In the genomic region with DNA sequence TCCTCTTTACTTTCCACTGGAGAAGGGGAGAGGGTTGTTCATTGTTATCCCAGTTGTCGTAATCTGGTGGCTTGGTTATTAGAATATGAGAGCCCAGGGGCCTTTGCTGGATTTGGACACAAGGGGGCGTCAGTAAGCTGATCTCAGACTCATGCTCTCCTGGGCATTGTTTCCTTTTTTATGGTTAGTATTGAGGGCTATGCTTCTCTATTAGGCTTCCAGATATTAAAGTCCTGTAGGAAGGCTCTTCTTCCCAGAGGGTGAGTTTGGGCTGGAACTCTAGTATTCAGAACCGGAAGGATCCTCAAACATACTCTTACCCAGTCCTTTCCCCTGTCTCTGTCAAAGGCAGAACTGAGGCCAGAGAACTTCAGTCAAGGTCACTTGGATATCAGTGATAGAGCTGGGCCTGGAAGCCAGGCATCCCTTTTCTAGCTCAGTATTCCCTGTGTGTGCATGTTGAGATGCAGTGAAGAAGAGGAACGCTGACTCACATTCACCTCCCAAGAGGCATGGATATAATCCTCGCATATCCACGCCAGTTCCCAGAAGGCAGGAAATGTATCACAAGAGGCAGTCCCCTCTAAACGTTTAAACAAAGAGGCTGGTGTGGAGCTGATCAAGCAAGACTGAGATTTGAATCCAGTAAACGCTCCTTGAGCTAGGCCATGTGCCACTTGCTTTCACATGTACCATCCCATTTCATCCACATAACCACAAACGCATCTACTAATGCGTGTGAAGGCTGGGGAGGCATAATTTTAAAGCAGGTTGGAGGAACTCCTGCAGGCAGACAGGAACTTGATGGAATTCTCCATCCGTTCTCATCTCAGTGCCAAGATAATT, we compare ENCODE assay signal across 8 cellular contexts. TPM values are rescaled to one million over a fixed set of nuclear protein-coding genes. Genes with fewer than 3 reads are reported as not detected.
DNase-seq lines count a peak whose midpoint lies in the region; ATAC-seq and TF ChIP-seq lines count a peak whose summit lies in the region.

No MANE protein-coding gene starts in this region.

- no peak overlapping the region for H3K18ac ChIP-seq in H9 (ENCODE audit: insufficient read length, low read depth, low read length)

- no peak overlapping the region for H2BK5ac ChIP-seq in H9 (ENCODE audit: insufficient read length, low read length)

- H3K56ac ChIP-seq in H9 (ENCODE audit: insufficient read length, low read depth, low read length), result no peak overlapping the region

- no peak overlapping the region for H2BK20ac ChIP-seq in H9 (ENCODE audit: low read depth, low read length, poor library complexity, severe bottlenecking)

- no peak overlapping the region for H3K4ac ChIP-seq in H9 (ENCODE audit: low read depth, low read length)

- H4K8ac ChIP-seq in H9 (replicated peaks; ENCODE audit: insufficient read length, low read depth, low read length), result no peak overlapping the region

- peak; percentile 93 for TF ChIP-seq CTCF in H9 (conservative IDR thresholded peaks at IDR 0.05)

- no peak overlapping the region for H2AK5ac ChIP-seq in H9 (ENCODE audit: insufficient read length, low read length)

- H3K79me2 ChIP-seq in H9 (ENCODE audit: insufficient read depth, low read length), result no peaks in the 10 kb centered on the region

- H2AFZ ChIP-seq in H9 (ENCODE audit: low read length), result no peak overlapping the region

- H3K27me3 Mint-ChIP-seq in H9 (ENCODE audit: low read depth), result no peaks in the 10 kb centered on the region
- no peaks in the 10 kb centered on the region for H3K27me3 Mint-ChIP-seq in activated CD8-positive, alpha-beta memory T cell treated with anti-CD3 and anti-CD28 coated beads, Interleukin-2, amount 10 ng/mL, durations not matched to agents 7 days and 5 days

- H2BK120ac ChIP-seq in H9 (ENCODE audit: low read depth, low read length, poor library complexity, severe bottlenecking), result no peak overlapping the region

- CTCF ChIA-PET in activated CD8-positive, alpha-beta memory T cell treated with anti-CD3 and anti-CD28 coated beads, Interleukin-2, amount 10 ng/mL, durations not matched to agents 7 days and 5 days (lab: Charles Lee), result interaction anchor here (0.6 to 6.1 kb wide), 11 partner anchors 11 to 326 kb away, joined by 3 to 47 read pairs (median 4); no protein-coding TSS in a partner anchor

- no peaks in the 10 kb centered on the region for H3K9me3 Mint-ChIP-seq in H9
- no peaks in the 10 kb centered on the region for H3K9me3 Mint-ChIP-seq in activated CD8-positive, alpha-beta memory T cell treated with anti-CD3 and anti-CD28 coated beads, Interleukin-2, amount 10 ng/mL, durations not matched to agents 7 days and 5 days (ENCODE audit: low read depth)

- no peaks in the 10 kb centered on the region for H3K4me1 ChIP-seq in H9 (ENCODE audit: insufficient read depth, low read length)

- H2BK15ac ChIP-seq in H9 (ENCODE audit: low read depth, low read length), result no peak overlapping the region

- no peak overlapping the region for H3K23ac ChIP-seq in H9 (ENCODE audit: insufficient read length, low read depth, low read length)

- no peak overlapping the region for H3K4me2 ChIP-seq in H9 (ENCODE audit: insufficient read depth, insufficient read length, low read length)

- no peak overlapping the region for H3K4me3 Mint-ChIP-seq in H9
- no peak overlapping the region for H3K4me3 Mint-ChIP-seq in activated CD8-positive, alpha-beta memory T cell treated with anti-CD3 and anti-CD28 coated beads, Interleukin-2, amount 10 ng/mL, durations not matched to agents 7 days and 5 days

- H3K4me1 Mint-ChIP-seq in H9, result peaks cover 6 to 17% of the 10 kb centered on the region in 2 experiments
- peaks cover 2% of the 10 kb centered on the region for H3K4me1 Mint-ChIP-seq in activated CD8-positive, alpha-beta memory T cell treated with anti-CD3 and anti-CD28 coated beads, Interleukin-2, amount 10 ng/mL, durations not matched to agents 7 days and 5 days

- no peak overlapping the region for H4K5ac ChIP-seq in H9 (ENCODE audit: insufficient read length, low read depth, low read length)

- H3T11ph ChIP-seq in H9 (ENCODE audit: low read length), result no peak overlapping the region

- H3K36me3 Mint-ChIP-seq in H9 (ENCODE audit: insufficient read depth in 1 of 3, low read depth in 3 of 3), result peaks cover 7 to 69% (median 51%) of the 10 kb centered on the region in 3 experiments
- peaks cover 12% of the 10 kb centered on the region for H3K36me3 Mint-ChIP-seq in activated CD8-positive, alpha-beta memory T cell treated with anti-CD3 and anti-CD28 coated beads, Interleukin-2, amount 10 ng/mL, durations not matched to agents 7 days and 5 days

- H3K9ac ChIP-seq in H9 (ENCODE audit: extremely low read depth, insufficient read length, low read length), result no peak overlapping the region

- no peaks in the 10 kb centered on the region for H3K79me1 ChIP-seq in H9 (ENCODE audit: insufficient read depth, low read depth, low read length, poor library complexity, severe bottlenecking)

- no peaks in the 10 kb centered on the region for H4K20me1 ChIP-seq in H9 (ENCODE audit: control insufficient read depth, insufficient read depth, insufficient read length)

- no peaks in the 10 kb centered on the region for H3K9me3 ChIP-seq in H9 (ENCODE audit: control insufficient read depth, low read depth, low read length)

- no CpG with 5 or more reads among the region's 11 CpGs for WGBS in H9 (ENCODE audit: extremely low coverage, insufficient read length, low lambda C conversion rate)

- DNase-seq in AG20443 (ENCODE audit: low spot score), result peak; percentile 84
- peak; percentile 62 for DNase-seq in H9
- peak; percentile 48 for DNase-seq in NCI-H748 treated with DMSO at 0.1 percent for 48 hours (lab: John Stamatoyannopoulos, UW)
- peak; percentile 69 for DNase-seq in activated CD8-positive, alpha-beta memory T cell treated with anti-CD3 and anti-CD28 coated beads, Interleukin-2, amount 10 ng/mL, durations not matched to agents 7 days and 5 days
- peak; percentile 62 for DNase-seq in epidermal melanocyte (ENCODE audit: insufficient read length, low spot score)
- DNase-seq in mucosa of gallbladder (ENCODE audit: low spot score), result peak; percentile 71
- DNase-seq in stimulated activated CD8-positive, alpha-beta memory T cell treated with anti-CD3 and anti-CD28 coated beads, Interleukin-7, amount 100 ng/mL, for 1 hour (ENCODE audit: low read depth in 2 of 2), result peak; percentile 18 to 19

- H2BK12ac ChIP-seq in H9 (ENCODE audit: insufficient read length, low read depth, low read length), result no peak overlapping the region

- H3K27ac ChIP-seq in H9 (ENCODE audit: insufficient read length, low read depth, low read length), result no peak overlapping the region

- H3K27me3 ChIP-seq in H9 (ENCODE audit: insufficient read depth, low read length), result no peaks in the 10 kb centered on the region

- H3K14ac ChIP-seq in H9 (ENCODE audit: insufficient read depth, low read length), result no peak overlapping the region

- no peak overlapping the region for H4K91ac ChIP-seq in H9 (ENCODE audit: insufficient read length, low read depth, low read length)

- H3K23me2 ChIP-seq in H9 (ENCODE audit: insufficient read length, low read depth, low read length, poor library complexity, severe bottlenecking), result no peaks in the 10 kb centered on the region

- peak overlapping the region in 2 of 3 experiments; percentile 89 to 94; a peak in 4 of 7 replicates for H3K27ac Mint-ChIP-seq in H9
- H3K27ac Mint-ChIP-seq in activated CD8-positive, alpha-beta memory T cell treated with anti-CD3 and anti-CD28 coated beads, Interleukin-2, amount 10 ng/mL, durations not matched to agents 7 days and 5 days, result no peak overlapping the region

- ATAC-seq in activated CD8-positive, alpha-beta memory T cell treated with anti-CD3 and anti-CD28 coated beads, Interleukin-2, amount 10 ng/mL, durations not matched to agents 7 days and 5 days, result peak; percentile 73
- ATAC-seq in HG03571 (IDR thresholded peaks at IDR 0.05; ENCODE audit: unreplicated experiment), result no peak

RNA-seq across cellular contexts. Expression of gene UBE3B, which starts 41.6 kb away (rescaled TPM):
- total RNA-seq in H9 (2021), result 23.6 and 24.2 TPM in 2 replicates
- total RNA-seq in activated CD8-positive, alpha-beta memory T cell treated with anti-CD3 and anti-CD28 coated beads, Interleukin-2, amount 10 ng/mL, durations not matched to agents 7 days and 5 days, result 10 to 100 TPM; 36.6 to 39.0 TPM
- total RNA-seq in mucosa of gallbladder, result 48.5 TPM

RNA-seq across cellular contexts. Expression of gene KCTD10, which starts 41.9 kb away (rescaled TPM):
- total RNA-seq in H9 (2021) (67.1 and 71.3 TPM in 2 replicates), mucosa of gallbladder (58.1 TPM)
- 10 to 100 TPM; 27.2 to 43.2 TPM for total RNA-seq in activated CD8-positive, alpha-beta memory T cell treated with anti-CD3 and anti-CD28 coated beads, Interleukin-2, amount 10 ng/mL, durations not matched to agents 7 days and 5 days

RNA-seq across cellular contexts. Expression of gene MMAB, which starts 54.3 kb away (rescaled TPM):
- total RNA-seq in H9 (2021) (22.5 and 24.3 TPM in 2 replicates), mucosa of gallbladder (58.3 TPM)
- total RNA-seq in activated CD8-positive, alpha-beta memory T cell treated with anti-CD3 and anti-CD28 coated beads, Interleukin-2, amount 10 ng/mL, durations not matched to agents 7 days and 5 days, result 10 to 100 TPM; 35.4 to 40.9 TPM

RNA-seq across cellular contexts. Expression of gene MVK, which starts 54.6 kb away (rescaled TPM):
- 17.4 and 19.2 TPM in 2 replicates for total RNA-seq in H9 (2021)
- 10 to 100 TPM; 21.7 to 27.4 TPM for total RNA-seq in activated CD8-positive, alpha-beta memory T cell treated with anti-CD3 and anti-CD28 coated beads, Interleukin-2, amount 10 ng/mL, durations not matched to agents 7 days and 5 days
- total RNA-seq in mucosa of gallbladder, result 40.5 TPM

Comparison
In these comparisons a context has a peak if more than half of its experiments do, and no peak if none do; other contexts are left out.
1. DNase-seq: peak in every context shown above with its lines; median percentile 84 in AG20443; 71 in mucosa of gallbladder; 69 in activated CD8-positive, alpha-beta memory T cell treated with anti-CD3 and anti-CD28 coated beads, Interleukin-2, amount 10 ng/mL, durations not matched to agents 7 days and 5 days; 62 in H9; 62 in epidermal melanocyte; 48 in NCI-H748 treated with DMSO at 0.1 percent for 48 hours; 18 in stimulated activated CD8-positive, alpha-beta memory T cell treated with anti-CD3 and anti-CD28 coated beads, Interleukin-7, amount 100 ng/mL, for 1 hour.